1 cellular context compared by ENCODE assay signal in the genomic region with DNA sequence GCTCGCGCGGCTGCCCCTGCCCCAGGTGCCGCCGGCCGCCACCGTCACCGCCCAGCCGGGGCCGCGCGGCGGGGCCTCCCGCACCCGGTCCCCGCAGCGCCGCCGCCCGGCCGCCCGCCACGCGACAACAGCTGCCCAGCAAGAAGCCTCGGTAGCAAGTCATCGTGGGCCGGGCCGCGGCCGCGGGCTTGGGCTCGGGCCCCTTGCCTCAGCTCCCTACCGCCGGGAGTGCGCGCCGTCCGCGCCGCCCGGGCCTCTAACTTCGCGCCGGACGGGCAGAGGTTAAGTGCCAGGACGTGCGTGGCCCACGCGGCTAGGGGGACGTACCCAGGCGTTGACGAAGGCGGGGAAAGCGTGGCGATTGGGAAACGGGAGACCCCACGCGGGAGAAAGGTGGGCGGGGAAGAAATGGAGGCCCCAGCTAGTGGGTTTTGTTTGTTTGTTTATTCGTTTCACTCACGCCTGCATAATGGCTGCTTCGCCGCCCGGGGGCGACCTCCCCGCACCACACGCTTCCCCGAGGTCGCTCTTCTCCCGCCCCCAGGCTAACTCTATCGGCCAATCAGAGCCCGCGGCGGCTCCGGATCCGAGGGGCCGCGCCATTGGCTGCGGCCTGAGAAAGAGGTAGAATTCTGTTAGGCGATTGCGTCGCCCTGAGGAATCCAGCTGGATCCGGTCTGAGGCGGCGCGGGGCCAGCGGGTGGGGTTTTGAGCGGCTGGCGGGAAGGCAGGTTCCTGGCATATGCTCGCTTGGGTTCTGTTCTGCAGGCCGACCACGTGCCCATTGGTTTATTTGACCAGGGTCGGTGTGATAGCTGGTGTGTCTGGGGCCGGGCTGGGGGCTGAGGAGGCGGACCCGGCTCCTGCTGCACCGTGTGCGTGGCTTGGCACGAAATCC.
TF ChIP-seq lines count a peak whose summit lies in the region.

A gene with protein sequence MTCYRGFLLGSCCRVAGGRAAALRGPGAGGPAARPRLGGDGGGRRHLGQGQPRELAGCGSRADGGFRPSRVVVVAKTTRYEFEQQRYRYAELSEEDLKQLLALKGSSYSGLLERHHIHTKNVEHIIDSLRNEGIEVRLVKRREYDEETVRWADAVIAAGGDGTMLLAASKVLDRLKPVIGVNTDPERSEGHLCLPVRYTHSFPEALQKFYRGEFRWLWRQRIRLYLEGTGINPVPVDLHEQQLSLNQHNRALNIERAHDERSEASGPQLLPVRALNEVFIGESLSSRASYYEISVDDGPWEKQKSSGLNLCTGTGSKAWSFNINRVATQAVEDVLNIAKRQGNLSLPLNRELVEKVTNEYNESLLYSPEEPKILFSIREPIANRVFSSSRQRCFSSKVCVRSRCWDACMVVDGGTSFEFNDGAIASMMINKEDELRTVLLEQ (minus strand): TSS at position 290 of the 898 bp plus-strand sequence. CDS start 127 bp downstream, at position 163.

TF ChIP-seq in GM12878, 131 proteins besides CTCF, POLR2A, EP300 and RAD21 (continued from another document and continues in another):
- TF ChIP-seq YY1 (IDR thresholded peaks at IDR 0.05; ENCODE audit: low read depth, low read length), result peak; percentile 83
- no peak for TF ChIP-seq FOS (IDR thresholded peaks at IDR 0.05; ENCODE audit: borderline replicate concordance, extremely low read depth, insufficient read length)
- TF ChIP-seq, protein P1, sequence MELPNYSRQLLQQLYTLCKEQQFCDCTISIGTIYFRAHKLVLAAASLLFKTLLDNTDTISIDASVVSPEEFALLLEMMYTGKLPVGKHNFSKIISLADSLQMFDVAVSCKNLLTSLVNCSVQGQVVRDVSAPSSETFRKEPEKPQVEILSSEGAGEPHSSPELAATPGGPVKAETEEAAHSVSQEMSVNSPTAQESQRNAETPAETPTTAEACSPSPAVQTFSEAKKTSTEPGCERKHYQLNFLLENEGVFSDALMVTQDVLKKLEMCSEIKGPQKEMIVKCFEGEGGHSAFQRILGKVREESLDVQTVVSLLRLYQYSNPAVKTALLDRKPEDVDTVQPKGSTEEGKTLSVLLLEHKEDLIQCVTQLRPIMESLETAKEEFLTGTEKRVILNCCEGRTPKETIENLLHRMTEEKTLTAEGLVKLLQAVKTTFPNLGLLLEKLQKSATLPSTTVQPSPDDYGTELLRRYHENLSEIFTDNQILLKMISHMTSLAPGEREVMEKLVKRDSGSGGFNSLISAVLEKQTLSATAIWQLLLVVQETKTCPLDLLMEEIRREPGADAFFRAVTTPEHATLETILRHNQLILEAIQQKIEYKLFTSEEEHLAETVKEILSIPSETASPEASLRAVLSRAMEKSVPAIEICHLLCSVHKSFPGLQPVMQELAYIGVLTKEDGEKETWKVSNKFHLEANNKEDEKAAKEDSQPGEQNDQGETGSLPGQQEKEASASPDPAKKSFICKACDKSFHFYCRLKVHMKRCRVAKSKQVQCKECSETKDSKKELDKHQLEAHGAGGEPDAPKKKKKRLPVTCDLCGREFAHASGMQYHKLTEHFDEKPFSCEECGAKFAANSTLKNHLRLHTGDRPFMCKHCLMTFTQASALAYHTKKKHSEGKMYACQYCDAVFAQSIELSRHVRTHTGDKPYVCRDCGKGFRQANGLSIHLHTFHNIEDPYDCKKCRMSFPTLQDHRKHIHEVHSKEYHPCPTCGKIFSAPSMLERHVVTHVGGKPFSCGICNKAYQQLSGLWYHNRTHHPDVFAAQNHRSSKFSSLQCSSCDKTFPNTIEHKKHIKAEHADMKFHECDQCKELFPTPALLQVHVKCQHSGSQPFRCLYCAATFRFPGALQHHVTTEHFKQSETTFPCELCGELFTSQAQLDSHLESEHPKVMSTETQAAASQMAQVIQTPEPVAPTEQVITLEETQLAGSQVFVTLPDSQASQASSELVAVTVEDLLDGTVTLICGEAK (IDR thresholded peaks at IDR 0.05; ENCODE audit: borderline replicate concordance), result no peak
- TF ChIP-seq SPI1 (IDR thresholded peaks at IDR 0.05; ENCODE audit: borderline replicate concordance, insufficient read depth, low read depth, low read length), result no peak
- TF ChIP-seq, protein P2, sequence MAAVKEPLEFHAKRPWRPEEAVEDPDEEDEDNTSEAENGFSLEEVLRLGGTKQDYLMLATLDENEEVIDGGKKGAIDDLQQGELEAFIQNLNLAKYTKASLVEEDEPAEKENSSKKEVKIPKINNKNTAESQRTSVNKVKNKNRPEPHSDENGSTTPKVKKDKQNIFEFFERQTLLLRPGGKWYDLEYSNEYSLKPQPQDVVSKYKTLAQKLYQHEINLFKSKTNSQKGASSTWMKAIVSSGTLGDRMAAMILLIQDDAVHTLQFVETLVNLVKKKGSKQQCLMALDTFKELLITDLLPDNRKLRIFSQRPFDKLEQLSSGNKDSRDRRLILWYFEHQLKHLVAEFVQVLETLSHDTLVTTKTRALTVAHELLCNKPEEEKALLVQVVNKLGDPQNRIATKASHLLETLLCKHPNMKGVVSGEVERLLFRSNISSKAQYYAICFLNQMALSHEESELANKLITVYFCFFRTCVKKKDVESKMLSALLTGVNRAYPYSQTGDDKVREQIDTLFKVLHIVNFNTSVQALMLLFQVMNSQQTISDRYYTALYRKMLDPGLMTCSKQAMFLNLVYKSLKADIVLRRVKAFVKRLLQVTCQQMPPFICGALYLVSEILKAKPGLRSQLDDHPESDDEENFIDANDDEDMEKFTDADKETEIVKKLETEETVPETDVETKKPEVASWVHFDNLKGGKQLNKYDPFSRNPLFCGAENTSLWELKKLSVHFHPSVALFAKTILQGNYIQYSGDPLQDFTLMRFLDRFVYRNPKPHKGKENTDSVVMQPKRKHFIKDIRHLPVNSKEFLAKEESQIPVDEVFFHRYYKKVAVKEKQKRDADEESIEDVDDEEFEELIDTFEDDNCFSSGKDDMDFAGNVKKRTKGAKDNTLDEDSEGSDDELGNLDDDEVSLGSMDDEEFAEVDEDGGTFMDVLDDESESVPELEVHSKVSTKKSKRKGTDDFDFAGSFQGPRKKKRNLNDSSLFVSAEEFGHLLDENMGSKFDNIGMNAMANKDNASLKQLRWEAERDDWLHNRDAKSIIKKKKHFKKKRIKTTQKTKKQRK (IDR thresholded peaks at IDR 0.05; ENCODE audit: low read depth, low read length), result no peak
- 0 out of 3 replicates have a peak, but pooled peaks of 1 of the 2 experiments have one; percentile 57 for TF ChIP-seq EGR1 (IDR thresholded peaks at IDR 0.05; ENCODE audit: borderline replicate concordance in 1 of 2, low read depth in 2 of 2, low read length in 2 of 2)
- TF ChIP-seq, protein P3, sequence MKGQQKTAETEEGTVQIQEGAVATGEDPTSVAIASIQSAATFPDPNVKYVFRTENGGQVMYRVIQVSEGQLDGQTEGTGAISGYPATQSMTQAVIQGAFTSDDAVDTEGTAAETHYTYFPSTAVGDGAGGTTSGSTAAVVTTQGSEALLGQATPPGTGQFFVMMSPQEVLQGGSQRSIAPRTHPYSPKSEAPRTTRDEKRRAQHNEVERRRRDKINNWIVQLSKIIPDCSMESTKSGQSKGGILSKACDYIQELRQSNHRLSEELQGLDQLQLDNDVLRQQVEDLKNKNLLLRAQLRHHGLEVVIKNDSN (IDR thresholded peaks at IDR 0.05; ENCODE audit: borderline replicate concordance, extremely low read length, insufficient read depth, low read depth, low read length), result peak; percentile 66
- no peak for TF ChIP-seq SIN3A (IDR thresholded peaks at IDR 0.05; ENCODE audit: low read depth, low read length)
- TF ChIP-seq GATAD2B (conservative IDR thresholded peaks at IDR 0.05; ENCODE audit: low read depth), result peak; percentile 92
- no peak for TF ChIP-seq EZH2 (IDR thresholded peaks at IDR 0.05; ENCODE audit: borderline replicate concordance, control insufficient read depth, low read depth, low read length)
- 0 out of 2 replicates have a peak, but pooled peaks have one; percentile 12 for TF ChIP-seq MEF2A (IDR thresholded peaks at IDR 0.05; ENCODE audit: insufficient read depth, low read depth, low read length)
- TF ChIP-seq, protein P4, sequence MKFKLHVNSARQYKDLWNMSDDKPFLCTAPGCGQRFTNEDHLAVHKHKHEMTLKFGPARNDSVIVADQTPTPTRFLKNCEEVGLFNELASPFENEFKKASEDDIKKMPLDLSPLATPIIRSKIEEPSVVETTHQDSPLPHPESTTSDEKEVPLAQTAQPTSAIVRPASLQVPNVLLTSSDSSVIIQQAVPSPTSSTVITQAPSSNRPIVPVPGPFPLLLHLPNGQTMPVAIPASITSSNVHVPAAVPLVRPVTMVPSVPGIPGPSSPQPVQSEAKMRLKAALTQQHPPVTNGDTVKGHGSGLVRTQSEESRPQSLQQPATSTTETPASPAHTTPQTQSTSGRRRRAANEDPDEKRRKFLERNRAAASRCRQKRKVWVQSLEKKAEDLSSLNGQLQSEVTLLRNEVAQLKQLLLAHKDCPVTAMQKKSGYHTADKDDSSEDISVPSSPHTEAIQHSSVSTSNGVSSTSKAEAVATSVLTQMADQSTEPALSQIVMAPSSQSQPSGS (IDR thresholded peaks at IDR 0.05; ENCODE audit: low read length), result no peak
- TF ChIP-seq NFXL1 (IDR thresholded peaks at IDR 0.05; ENCODE audit: borderline replicate concordance), result no peak
- 0 out of 2 replicates have a peak, but pooled peaks have one; percentile 18 for TF ChIP-seq ZSCAN29 (IDR thresholded peaks at IDR 0.05)
- TF ChIP-seq, protein P5, sequence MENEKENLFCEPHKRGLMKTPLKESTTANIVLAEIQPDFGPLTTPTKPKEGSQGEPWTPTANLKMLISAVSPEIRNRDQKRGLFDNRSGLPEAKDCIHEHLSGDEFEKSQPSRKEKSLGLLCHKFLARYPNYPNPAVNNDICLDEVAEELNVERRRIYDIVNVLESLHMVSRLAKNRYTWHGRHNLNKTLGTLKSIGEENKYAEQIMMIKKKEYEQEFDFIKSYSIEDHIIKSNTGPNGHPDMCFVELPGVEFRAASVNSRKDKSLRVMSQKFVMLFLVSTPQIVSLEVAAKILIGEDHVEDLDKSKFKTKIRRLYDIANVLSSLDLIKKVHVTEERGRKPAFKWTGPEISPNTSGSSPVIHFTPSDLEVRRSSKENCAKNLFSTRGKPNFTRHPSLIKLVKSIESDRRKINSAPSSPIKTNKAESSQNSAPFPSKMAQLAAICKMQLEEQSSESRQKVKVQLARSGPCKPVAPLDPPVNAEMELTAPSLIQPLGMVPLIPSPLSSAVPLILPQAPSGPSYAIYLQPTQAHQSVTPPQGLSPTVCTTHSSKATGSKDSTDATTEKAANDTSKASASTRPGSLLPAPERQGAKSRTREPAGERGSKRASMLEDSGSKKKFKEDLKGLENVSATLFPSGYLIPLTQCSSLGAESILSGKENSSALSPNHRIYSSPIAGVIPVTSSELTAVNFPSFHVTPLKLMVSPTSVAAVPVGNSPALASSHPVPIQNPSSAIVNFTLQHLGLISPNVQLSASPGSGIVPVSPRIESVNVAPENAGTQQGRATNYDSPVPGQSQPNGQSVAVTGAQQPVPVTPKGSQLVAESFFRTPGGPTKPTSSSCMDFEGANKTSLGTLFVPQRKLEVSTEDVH (IDR thresholded peaks at IDR 0.05; ENCODE audit: low read depth, partially characterized antibody), result no peak
- TF ChIP-seq NBN (IDR thresholded peaks at IDR 0.05), result peak; percentile 72
- TF ChIP-seq MTA2 (IDR thresholded peaks at IDR 0.05; ENCODE audit: low read depth), result no peak
- no peak for TF ChIP-seq PAX8 (IDR thresholded peaks at IDR 0.05)
- no peak for TF ChIP-seq CBFB (IDR thresholded peaks at IDR 0.05; ENCODE audit: low read depth)
- TF ChIP-seq, protein P6, sequence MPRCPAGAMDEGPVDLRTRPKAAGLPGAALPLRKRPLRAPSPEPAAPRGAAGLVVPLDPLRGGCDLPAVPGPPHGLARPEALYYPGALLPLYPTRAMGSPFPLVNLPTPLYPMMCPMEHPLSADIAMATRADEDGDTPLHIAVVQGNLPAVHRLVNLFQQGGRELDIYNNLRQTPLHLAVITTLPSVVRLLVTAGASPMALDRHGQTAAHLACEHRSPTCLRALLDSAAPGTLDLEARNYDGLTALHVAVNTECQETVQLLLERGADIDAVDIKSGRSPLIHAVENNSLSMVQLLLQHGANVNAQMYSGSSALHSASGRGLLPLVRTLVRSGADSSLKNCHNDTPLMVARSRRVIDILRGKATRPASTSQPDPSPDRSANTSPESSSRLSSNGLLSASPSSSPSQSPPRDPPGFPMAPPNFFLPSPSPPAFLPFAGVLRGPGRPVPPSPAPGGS (IDR thresholded peaks at IDR 0.05; ENCODE audit: borderline replicate concordance, insufficient read depth, low read depth, low read length, poor library complexity, severe bottlenecking), result no peak
- TF ChIP-seq CHD2 (IDR thresholded peaks at IDR 0.05; ENCODE audit: borderline replicate concordance, low read depth, low read length), result 0 out of 2 replicates have a peak, but pooled peaks have one; percentile 21
- TF ChIP-seq ETV6 (conservative IDR thresholded peaks at IDR 0.05 in 1 of 2, IDR thresholded peaks at IDR 0.05 in 1 of 2; ENCODE audit: borderline replicate concordance in 1 of 2, low read depth in 1 of 2), result no peak
- TF ChIP-seq SP1 (IDR thresholded peaks at IDR 0.05; ENCODE audit: low read depth, low read length), result no peak
- TF ChIP-seq DPF2 (IDR thresholded peaks at IDR 0.05), result peak; percentile 60; the same call in 1 of the 2 replicates
- 0 out of 2 replicates have a peak, but pooled peaks have one; percentile 38 for TF ChIP-seq ZNF217 (IDR thresholded peaks at IDR 0.05)
- no peak for TF ChIP-seq ZNF274 (IDR thresholded peaks at IDR 0.05; ENCODE audit: insufficient read depth, insufficient read length)
- TF ChIP-seq, protein P7, sequence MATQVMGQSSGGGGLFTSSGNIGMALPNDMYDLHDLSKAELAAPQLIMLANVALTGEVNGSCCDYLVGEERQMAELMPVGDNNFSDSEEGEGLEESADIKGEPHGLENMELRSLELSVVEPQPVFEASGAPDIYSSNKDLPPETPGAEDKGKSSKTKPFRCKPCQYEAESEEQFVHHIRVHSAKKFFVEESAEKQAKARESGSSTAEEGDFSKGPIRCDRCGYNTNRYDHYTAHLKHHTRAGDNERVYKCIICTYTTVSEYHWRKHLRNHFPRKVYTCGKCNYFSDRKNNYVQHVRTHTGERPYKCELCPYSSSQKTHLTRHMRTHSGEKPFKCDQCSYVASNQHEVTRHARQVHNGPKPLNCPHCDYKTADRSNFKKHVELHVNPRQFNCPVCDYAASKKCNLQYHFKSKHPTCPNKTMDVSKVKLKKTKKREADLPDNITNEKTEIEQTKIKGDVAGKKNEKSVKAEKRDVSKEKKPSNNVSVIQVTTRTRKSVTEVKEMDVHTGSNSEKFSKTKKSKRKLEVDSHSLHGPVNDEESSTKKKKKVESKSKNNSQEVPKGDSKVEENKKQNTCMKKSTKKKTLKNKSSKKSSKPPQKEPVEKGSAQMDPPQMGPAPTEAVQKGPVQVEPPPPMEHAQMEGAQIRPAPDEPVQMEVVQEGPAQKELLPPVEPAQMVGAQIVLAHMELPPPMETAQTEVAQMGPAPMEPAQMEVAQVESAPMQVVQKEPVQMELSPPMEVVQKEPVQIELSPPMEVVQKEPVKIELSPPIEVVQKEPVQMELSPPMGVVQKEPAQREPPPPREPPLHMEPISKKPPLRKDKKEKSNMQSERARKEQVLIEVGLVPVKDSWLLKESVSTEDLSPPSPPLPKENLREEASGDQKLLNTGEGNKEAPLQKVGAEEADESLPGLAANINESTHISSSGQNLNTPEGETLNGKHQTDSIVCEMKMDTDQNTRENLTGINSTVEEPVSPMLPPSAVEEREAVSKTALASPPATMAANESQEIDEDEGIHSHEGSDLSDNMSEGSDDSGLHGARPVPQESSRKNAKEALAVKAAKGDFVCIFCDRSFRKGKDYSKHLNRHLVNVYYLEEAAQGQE (IDR thresholded peaks at IDR 0.05; ENCODE audit: low read depth, low read length), result no peak; the same call in 1 of the 2 replicates
- TF ChIP-seq MXI1 (IDR thresholded peaks at IDR 0.05; ENCODE audit: low read depth, low read length), result peak; percentile 20
- TF ChIP-seq ATF7 (IDR thresholded peaks at IDR 0.05; ENCODE audit: low read depth), result peak; percentile 55; the same call in 1 of the 2 replicates
- peak; percentile 78; the same call in 1 of the 2 replicates for TF ChIP-seq HDGF (IDR thresholded peaks at IDR 0.05)
- TF ChIP-seq, protein P8, sequence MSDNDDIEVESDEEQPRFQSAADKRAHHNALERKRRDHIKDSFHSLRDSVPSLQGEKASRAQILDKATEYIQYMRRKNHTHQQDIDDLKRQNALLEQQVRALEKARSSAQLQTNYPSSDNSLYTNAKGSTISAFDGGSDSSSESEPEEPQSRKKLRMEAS (IDR thresholded peaks at IDR 0.05; ENCODE audit: low read depth, low read length), result peak; percentile 75; the same call in 1 of the 2 replicates
- TF ChIP-seq GABPA (IDR thresholded peaks at IDR 0.05; ENCODE audit: low read depth), result no peak
